In the genomic region with DNA sequence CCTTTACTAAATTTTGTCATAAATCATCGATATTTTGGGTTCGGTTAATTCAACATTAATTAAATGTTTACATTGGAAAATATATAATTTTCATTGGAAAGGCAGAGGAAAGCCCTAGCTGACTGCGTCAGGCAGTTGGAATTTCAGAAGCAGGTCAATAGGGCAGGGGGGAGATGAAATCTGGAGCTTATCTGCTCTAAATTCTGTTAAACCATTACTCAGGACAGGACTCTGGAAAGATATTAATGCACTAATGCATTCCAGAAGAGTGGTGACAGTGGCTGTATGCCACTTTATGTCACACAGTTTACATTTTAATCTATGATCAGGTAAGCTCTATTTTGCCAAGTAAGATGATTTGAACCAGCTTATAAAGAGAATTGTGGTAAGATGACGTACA, we compare ENCODE assay signal across 26 cellular contexts.
"Had no signal": no experiment of that assay in that cellular context is flagged by ENCODE, and none has a peak within 500 bp of the region (broad histone marks: within the 10 kb centered on the region; RNA-seq: fewer than 3 reads in every experiment).

No MANE protein-coding gene starts in this region.

- H3K9me3 ChIP-seq: mucosa of descending colon, neutrophil, prostate gland, testis, tibial artery, upper lobe of left lung had no signal

- H3K4me3 ChIP-seq: coronary artery, lung, mucosa of descending colon, prostate gland, skin epidermis, spleen, testis, tibial artery, upper lobe of left lung had no signal

- H3K4me3 Mint-ChIP-seq: effector memory CD8-positive, alpha-beta T cell; memory B cell; naive B cell; natural killer cell treated with Interleukin-12 subunit alpha and Interleukin-12 subunit beta and Interleukin-15 and Interleukin-18, amount 100 ng/mL, for 72 hours; neural crest cell; stimulated activated memory B cell treated with anti-CD40 and anti-IgM and Interleukin-4, amounts not matched to agents 10 μg/mL and 1 μg/mL and 100 μg/mL, for 72 hours had no signal

- H3K4me1 ChIP-seq: prostate gland, spleen, testis had no signal

- H3K27ac Mint-ChIP-seq: effector memory CD8-positive, alpha-beta T cell; memory B cell; naive B cell; natural killer cell treated with Interleukin-12 subunit alpha and Interleukin-12 subunit beta and Interleukin-15 and Interleukin-18, amount 100 ng/mL, for 72 hours; stimulated activated memory B cell treated with anti-CD40 and anti-IgM and Interleukin-4, amounts not matched to agents 10 μg/mL and 1 μg/mL and 100 μg/mL, for 72 hours had no signal

- H3K36me3 ChIP-seq: neutrophil, prostate gland, spleen, tibial artery, upper lobe of left lung had no signal

- H3K36me3 Mint-ChIP-seq: memory B cell; naive B cell; natural killer cell treated with Interleukin-12 subunit alpha and Interleukin-12 subunit beta and Interleukin-15 and Interleukin-18, amount 100 ng/mL, for 72 hours; stimulated activated memory B cell treated with anti-CD40 and anti-IgM and Interleukin-4, amounts not matched to agents 10 μg/mL and 1 μg/mL and 100 μg/mL, for 72 hours had no signal

- FAIRE-seq: endometrium, frontal cortex, kidney, urothelium cell line had no signal

- H3K9me3 Mint-ChIP-seq: natural killer cell treated with Interleukin-12 subunit alpha and Interleukin-12 subunit beta and Interleukin-15 and Interleukin-18, amount 100 ng/mL, for 72 hours had no signal

- DNase-seq: dermis blood vessel endothelial cell; effector memory CD8-positive, alpha-beta T cell; kidney; mucosa of descending colon; naive B cell; right cardiac atrium; spleen; stimulated activated CD4-positive, alpha-beta T cell treated with anti-CD3 and anti-CD28 coated beads, Interleukin-4, amount 100 ng/mL, for 4 hours; stimulated activated naive CD8-positive, alpha-beta T cell treated with anti-CD3 and anti-CD28 coated beads, Interleukin-15, Interleukin-2, amounts not matched to agents 100 U/mL and 50 U/mL, for 24 hours; substantia nigra; testis; tibial artery; upper lobe of left lung had no signal

- H3K27ac ChIP-seq: coronary artery, neutrophil, prostate gland, skin epidermis, spleen, testis, tibial artery, upper lobe of left lung had no signal

- H3K27me3 Mint-ChIP-seq: effector memory CD8-positive, alpha-beta T cell; stimulated activated memory B cell treated with anti-CD40 and anti-IgM and Interleukin-4, amounts not matched to agents 10 μg/mL and 1 μg/mL and 100 μg/mL, for 72 hours had no signal

- H3K27me3 ChIP-seq: neutrophil, spleen, testis, tibial artery, upper lobe of left lung had no signal

- H3K4me1 Mint-ChIP-seq: memory B cell; naive B cell; stimulated activated memory B cell treated with anti-CD40 and anti-IgM and Interleukin-4, amounts not matched to agents 10 μg/mL and 1 μg/mL and 100 μg/mL, for 72 hours had no signal

- ATAC-seq: effector memory CD8-positive, alpha-beta T cell; left lobe of liver; mucosa of descending colon; natural killer cell treated with Interleukin-12 subunit alpha and Interleukin-12 subunit beta and Interleukin-15 and Interleukin-18, amount 100 ng/mL, for 72 hours; right cardiac atrium; stimulated activated memory B cell treated with anti-CD40 and anti-IgM and Interleukin-4, amounts not matched to agents 10 μg/mL and 1 μg/mL and 100 μg/mL, for 72 hours; stimulated activated naive CD8-positive, alpha-beta T cell treated with anti-CD3 and anti-CD28 coated beads, Interleukin-15, Interleukin-2, amounts not matched to agents 100 U/mL and 50 U/mL, for 24 hours had no signal
